ENCODE assay signal across 1 cellular context in genomic region chr12:133130038-133130807, GRCh38.
TF ChIP-seq lines count a peak whose summit lies in the region.

Gene ZNF10, plus strand, starts transcription at chr12:133130627. Its CDS starts 13,866 bp downstream, at chr12:133144493.
Gene ZNF891, minus strand, starts transcription at chr12:133130274. Its CDS starts 8,356 bp downstream, at chr12:133121918.

TF ChIP-seq in HepG2, 621 proteins besides CTCF, POLR2A, EP300 and RAD21 (continued from another document and continues in another):
- TF ChIP-seq, protein P1, sequence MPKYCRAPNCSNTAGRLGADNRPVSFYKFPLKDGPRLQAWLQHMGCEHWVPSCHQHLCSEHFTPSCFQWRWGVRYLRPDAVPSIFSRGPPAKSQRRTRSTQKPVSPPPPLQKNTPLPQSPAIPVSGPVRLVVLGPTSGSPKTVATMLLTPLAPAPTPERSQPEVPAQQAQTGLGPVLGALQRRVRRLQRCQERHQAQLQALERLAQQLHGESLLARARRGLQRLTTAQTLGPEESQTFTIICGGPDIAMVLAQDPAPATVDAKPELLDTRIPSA (CRISPR knock-in tag; IDR thresholded peaks at IDR 0.05; ENCODE audit: borderline replicate concordance), result 0 out of 2 replicates have a peak, but pooled peaks have one; percentile 68
- TF ChIP-seq AHDC1 (CRISPR knock-in tag; IDR thresholded peaks at IDR 0.05; ENCODE audit: borderline replicate concordance), result no peak
- peak; percentile 72 for TF ChIP-seq RBM39 (IDR thresholded peaks at IDR 0.05; ENCODE audit: low read depth, low read length, poor library complexity, severe bottlenecking)
- TF ChIP-seq, protein P2, sequence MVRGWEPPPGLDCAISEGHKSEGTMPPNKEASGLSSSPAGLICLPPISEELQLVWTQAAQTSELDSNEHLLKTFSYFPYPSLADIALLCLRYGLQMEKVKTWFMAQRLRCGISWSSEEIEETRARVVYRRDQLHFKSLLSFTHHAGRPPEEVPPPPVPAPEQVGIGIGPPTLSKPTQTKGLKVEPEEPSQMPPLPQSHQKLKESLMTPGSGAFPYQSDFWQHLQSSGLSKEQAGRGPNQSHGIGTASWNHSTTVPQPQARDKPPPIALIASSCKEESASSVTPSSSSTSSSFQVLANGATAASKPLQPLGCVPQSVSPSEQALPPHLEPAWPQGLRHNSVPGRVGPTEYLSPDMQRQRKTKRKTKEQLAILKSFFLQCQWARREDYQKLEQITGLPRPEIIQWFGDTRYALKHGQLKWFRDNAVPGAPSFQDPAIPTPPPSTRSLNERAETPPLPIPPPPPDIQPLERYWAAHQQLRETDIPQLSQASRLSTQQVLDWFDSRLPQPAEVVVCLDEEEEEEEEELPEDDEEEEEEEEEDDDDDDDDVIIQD (CRISPR knock-in tag; IDR thresholded peaks at IDR 0.05; ENCODE audit: low read depth), result peak; percentile 9; the same call in 1 of the 2 replicates
- no peak for TF ChIP-seq SNAI1 (CRISPR knock-in tag; IDR thresholded peaks at IDR 0.05; ENCODE audit: borderline replicate concordance)
- 0 out of 2 replicates have a peak, but pooled peaks have one; percentile 11 for TF ChIP-seq MIER3 (CRISPR knock-in tag; IDR thresholded peaks at IDR 0.05; ENCODE audit: borderline replicate concordance)
- TF ChIP-seq, protein P3, sequence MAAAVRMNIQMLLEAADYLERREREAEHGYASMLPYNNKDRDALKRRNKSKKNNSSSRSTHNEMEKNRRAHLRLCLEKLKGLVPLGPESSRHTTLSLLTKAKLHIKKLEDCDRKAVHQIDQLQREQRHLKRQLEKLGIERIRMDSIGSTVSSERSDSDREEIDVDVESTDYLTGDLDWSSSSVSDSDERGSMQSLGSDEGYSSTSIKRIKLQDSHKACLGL (CRISPR knock-in tag; IDR thresholded peaks at IDR 0.05), result peak; percentile 76
- no peak for TF ChIP-seq FIP1L1 (IDR thresholded peaks at IDR 0.05; ENCODE audit: borderline replicate concordance, insufficient read depth, low read depth, low read length)
- TF ChIP-seq KMT2A (CRISPR knock-in tag; IDR thresholded peaks at IDR 0.05), result peak; percentile 90
- TF ChIP-seq ZNF124 (CRISPR knock-in tag; IDR thresholded peaks at IDR 0.05), result peak; percentile 44; the same call in 1 of the 2 replicates
- peak; percentile 48 for TF ChIP-seq RXRA (CRISPR knock-in tag; IDR thresholded peaks at IDR 0.05)
- TF ChIP-seq MXD3 (CRISPR knock-in tag; IDR thresholded peaks at IDR 0.05), result peak; percentile 39
- TF ChIP-seq CSRNP1 (CRISPR knock-in tag; IDR thresholded peaks at IDR 0.05), result peak; percentile 36; the same call in 1 of the 2 replicates
- peak; percentile 66; the same call in 1 of the 2 replicates for TF ChIP-seq SRY (CRISPR knock-in tag; IDR thresholded peaks at IDR 0.05)
- peak; percentile 98 for TF ChIP-seq ZNF335 (CRISPR knock-in tag; IDR thresholded peaks at IDR 0.05)
- TF ChIP-seq ZNF749 (CRISPR knock-in tag; IDR thresholded peaks at IDR 0.05; ENCODE audit: borderline replicate concordance), result peak; percentile 69; the same call in 1 of the 2 replicates
- peak; percentile 65; the same call in 1 of the 2 replicates for TF ChIP-seq MEF2D (CRISPR knock-in tag; IDR thresholded peaks at IDR 0.05)
- peak; percentile 65 for TF ChIP-seq AHR (CRISPR knock-in tag; IDR thresholded peaks at IDR 0.05)
- peak; percentile 77 to 82; a peak in 3 of 4 replicates for TF ChIP-seq HMGXB4 (CRISPR knock-in tag; IDR thresholded peaks at IDR 0.05; ENCODE audit: borderline replicate concordance in 1 of 2, low read depth in 1 of 2)
- TF ChIP-seq ZSCAN12 (CRISPR knock-in tag; IDR thresholded peaks at IDR 0.05), result peak; percentile 80; the same call in 1 of the 2 replicates
- TF ChIP-seq ZNF205 (CRISPR knock-in tag; IDR thresholded peaks at IDR 0.05), result peak; percentile 38; the same call in 1 of the 2 replicates
- TF ChIP-seq RNF2 (conservative IDR thresholded peaks at IDR 0.05; ENCODE audit: low read depth), result no peak
- peak; percentile 53; the same call in 1 of the 2 replicates for TF ChIP-seq NFYB (CRISPR knock-in tag; IDR thresholded peaks at IDR 0.05)
- TF ChIP-seq, protein P4, sequence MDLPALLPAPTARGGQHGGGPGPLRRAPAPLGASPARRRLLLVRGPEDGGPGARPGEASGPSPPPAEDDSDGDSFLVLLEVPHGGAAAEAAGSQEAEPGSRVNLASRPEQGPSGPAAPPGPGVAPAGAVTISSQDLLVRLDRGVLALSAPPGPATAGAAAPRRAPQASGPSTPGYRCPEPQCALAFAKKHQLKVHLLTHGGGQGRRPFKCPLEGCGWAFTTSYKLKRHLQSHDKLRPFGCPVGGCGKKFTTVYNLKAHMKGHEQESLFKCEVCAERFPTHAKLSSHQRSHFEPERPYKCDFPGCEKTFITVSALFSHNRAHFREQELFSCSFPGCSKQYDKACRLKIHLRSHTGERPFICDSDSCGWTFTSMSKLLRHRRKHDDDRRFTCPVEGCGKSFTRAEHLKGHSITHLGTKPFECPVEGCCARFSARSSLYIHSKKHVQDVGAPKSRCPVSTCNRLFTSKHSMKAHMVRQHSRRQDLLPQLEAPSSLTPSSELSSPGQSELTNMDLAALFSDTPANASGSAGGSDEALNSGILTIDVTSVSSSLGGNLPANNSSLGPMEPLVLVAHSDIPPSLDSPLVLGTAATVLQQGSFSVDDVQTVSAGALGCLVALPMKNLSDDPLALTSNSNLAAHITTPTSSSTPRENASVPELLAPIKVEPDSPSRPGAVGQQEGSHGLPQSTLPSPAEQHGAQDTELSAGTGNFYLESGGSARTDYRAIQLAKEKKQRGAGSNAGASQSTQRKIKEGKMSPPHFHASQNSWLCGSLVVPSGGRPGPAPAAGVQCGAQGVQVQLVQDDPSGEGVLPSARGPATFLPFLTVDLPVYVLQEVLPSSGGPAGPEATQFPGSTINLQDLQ (CRISPR knock-in tag; IDR thresholded peaks at IDR 0.05), result peak; percentile 55; the same call in 1 of the 2 replicates
- TF ChIP-seq HCFC1 (IDR thresholded peaks at IDR 0.05; ENCODE audit: low read depth, low read length), result peak; percentile 89
- peak; percentile 89 for TF ChIP-seq NR2C2 (CRISPR knock-in tag; IDR thresholded peaks at IDR 0.05; ENCODE audit: borderline replicate concordance)
- peak; percentile 51; the same call in 1 of the 2 replicates for TF ChIP-seq TERF1 (CRISPR knock-in tag; IDR thresholded peaks at IDR 0.05)
- TF ChIP-seq, protein P5, sequence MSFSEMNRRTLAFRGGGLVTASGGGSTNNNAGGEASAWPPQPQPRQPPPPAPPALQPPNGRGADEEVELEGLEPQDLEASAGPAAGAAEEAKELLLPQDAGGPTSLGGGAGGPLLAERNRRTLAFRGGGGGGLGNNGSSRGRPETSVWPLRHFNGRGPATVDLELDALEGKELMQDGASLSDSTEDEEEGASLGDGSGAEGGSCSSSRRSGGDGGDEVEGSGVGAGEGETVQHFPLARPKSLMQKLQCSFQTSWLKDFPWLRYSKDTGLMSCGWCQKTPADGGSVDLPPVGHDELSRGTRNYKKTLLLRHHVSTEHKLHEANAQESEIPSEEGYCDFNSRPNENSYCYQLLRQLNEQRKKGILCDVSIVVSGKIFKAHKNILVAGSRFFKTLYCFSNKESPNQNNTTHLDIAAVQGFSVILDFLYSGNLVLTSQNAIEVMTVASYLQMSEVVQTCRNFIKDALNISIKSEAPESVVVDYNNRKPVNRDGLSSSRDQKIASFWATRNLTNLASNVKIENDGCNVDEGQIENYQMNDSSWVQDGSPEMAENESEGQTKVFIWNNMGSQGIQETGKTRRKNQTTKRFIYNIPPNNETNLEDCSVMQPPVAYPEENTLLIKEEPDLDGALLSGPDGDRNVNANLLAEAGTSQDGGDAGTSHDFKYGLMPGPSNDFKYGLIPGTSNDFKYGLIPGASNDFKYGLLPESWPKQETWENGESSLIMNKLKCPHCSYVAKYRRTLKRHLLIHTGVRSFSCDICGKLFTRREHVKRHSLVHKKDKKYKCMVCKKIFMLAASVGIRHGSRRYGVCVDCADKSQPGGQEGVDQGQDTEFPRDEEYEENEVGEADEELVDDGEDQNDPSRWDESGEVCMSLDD (CRISPR knock-in tag; IDR thresholded peaks at IDR 0.05; ENCODE audit: borderline replicate concordance), result peak; percentile 43; the same call in 1 of the 2 replicates
- peak; percentile 46; the same call in 1 of the 2 replicates for TF ChIP-seq ZNF614 (CRISPR knock-in tag; IDR thresholded peaks at IDR 0.05; ENCODE audit: borderline replicate concordance)
